ENCODE assay signal across 32 cellular contexts in the genomic region with DNA sequence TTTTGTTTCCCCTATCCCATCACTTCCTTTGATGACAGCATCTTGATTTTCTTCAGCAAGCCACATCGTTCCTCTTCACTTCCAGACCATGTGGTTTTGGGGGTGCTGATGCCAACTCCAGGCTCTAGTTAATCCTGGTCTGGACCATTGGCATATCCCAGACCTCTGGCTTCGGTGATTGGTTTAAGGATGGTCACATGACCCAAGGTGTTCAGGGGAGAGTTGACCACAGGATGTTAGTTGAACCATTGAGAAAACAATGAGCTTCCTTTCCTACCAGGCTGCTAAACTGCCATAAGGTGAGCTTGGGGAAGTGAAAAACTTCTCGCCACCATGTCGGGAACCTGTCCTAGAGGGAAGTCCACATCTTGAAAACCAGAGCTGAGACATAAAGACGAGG.
"Had no signal": no experiment of that assay in that cellular context is flagged by ENCODE, and none has a peak within 500 bp of the region (broad histone marks: within the 10 kb centered on the region; RNA-seq: fewer than 3 reads in every experiment).

No MANE protein-coding gene starts in this region.

- H3K4me1 Mint-ChIP-seq: activated CD4-positive, alpha-beta memory T cell treated with anti-CD3 and anti-CD28 coated beads, Interleukin-2, amount 10 ng/mL, durations not matched to agents 7 days and 5 days; activated CD4-positive, alpha-beta T cell treated with anti-CD3 and anti-CD28 coated beads for 36 hours; activated CD4-positive, alpha-beta T cell treated with anti-CD3 and anti-CD28 coated beads, Interleukin-2, amount 10 ng/mL, durations not matched to agents 24 days and 14 days; T-helper 17 cell had no signal

- H3K27me3 ChIP-seq: brain microvascular endothelial cell, esophagus squamous epithelium, gastroesophageal sphincter, heart right ventricle, hepatocyte had no signal

- H3K9me3 Mint-ChIP-seq: activated CD4-positive, alpha-beta memory T cell treated with anti-CD3 and anti-CD28 coated beads, Interleukin-2, amount 10 ng/mL, durations not matched to agents 7 days and 5 days; activated CD4-positive, alpha-beta T cell treated with anti-CD3 and anti-CD28 coated beads, Interleukin-2, amount 10 ng/mL, durations not matched to agents 24 days and 14 days; activated T-cell treated with anti-CD3 and anti-CD28 coated beads, Interleukin-2, amount 50 U/mL, for 72 hours; effector memory CD8-positive, alpha-beta T cell; T-helper 2 cell treated with Interferon-gamma antibody and Interleukin-4, amounts not matched to agents 5 μg/mL and 100 μg/mL, for 36 hours had no signal

- H3K9me3 ChIP-seq: esophagus squamous epithelium, gastroesophageal sphincter, heart right ventricle had no signal

- H3K4me3 ChIP-seq: esophagus squamous epithelium, gastroesophageal sphincter, heart right ventricle, hepatocyte had no signal

- DNase-seq: activated CD4-positive, alpha-beta memory T cell treated with anti-CD3 and anti-CD28 coated beads, Interleukin-2, amount 10 ng/mL, durations not matched to agents 7 days and 5 days; activated CD4-positive, alpha-beta T cell treated with anti-CD3 and anti-CD28 coated beads for 36 hours; activated CD4-positive, alpha-beta T cell treated with anti-CD3 and anti-CD28 coated beads, Interleukin-2, amount 10 ng/mL, durations not matched to agents 24 days and 14 days; activated CD4-positive, alpha-beta T cell treated with anti-CD3 and anti-CD28 coated beads, Interleukin-2, amount 50 U/mL, for 4 hours; activated CD4-positive, CD25-positive, alpha-beta regulatory T cell; activated CD4-positive, CD25-positive, alpha-beta regulatory T cell treated with anti-CD3 and anti-CD28 coated beads, Interleukin-2, amount 50 U/mL, for 72 hours; activated CD8-positive, alpha-beta memory T cell treated with anti-CD3 and anti-CD28 coated beads, Interleukin-2, amount 50 U/mL, for 48 hours; activated gamma-delta T cell; activated naive CD4-positive, alpha-beta T cell; activated naive CD4-positive, alpha-beta T cell treated with anti-CD3 and anti-CD28 coated beads, Interleukin-2, amount 50 U/mL, for 16 hours; activated T-cell treated with anti-CD3 and anti-CD28 coated beads for 4 hours; activated T-cell treated with anti-CD3 and anti-CD28 coated beads, Interleukin-2, amount 50 U/mL, for 24 hours; activated T-cell treated with anti-CD3 and anti-CD28 coated beads, Interleukin-2, amount 50 U/mL, for 72 hours; amniotic stem cell; anterior cingulate cortex; brain microvascular endothelial cell; caudate nucleus; cortex of kidney; dermis blood vessel endothelial cell; effector CD4-positive, alpha-beta T cell; effector memory CD8-positive, alpha-beta T cell; erythroblast; esophagus squamous epithelium; foreskin melanocyte; heart right ventricle; T-helper 17 cell; T1000; WERI-Rb-1 had no signal

- H3K4me2 ChIP-seq: hepatocyte had no signal

- H3K27ac ChIP-seq: brain microvascular endothelial cell, esophagus squamous epithelium, gastroesophageal sphincter, heart right ventricle, hepatocyte, WERI-Rb-1 had no signal

- H3K27ac Mint-ChIP-seq: activated CD4-positive, alpha-beta memory T cell treated with anti-CD3 and anti-CD28 coated beads, Interleukin-2, amount 10 ng/mL, durations not matched to agents 7 days and 5 days; activated CD4-positive, alpha-beta T cell treated with anti-CD3 and anti-CD28 coated beads for 36 hours; activated CD4-positive, alpha-beta T cell treated with anti-CD3 and anti-CD28 coated beads, Interleukin-2, amount 10 ng/mL, durations not matched to agents 24 days and 14 days; activated naive CD8-positive, alpha-beta T cell; activated T-cell treated with anti-CD3 and anti-CD28 coated beads, Interleukin-2, amount 50 U/mL, for 24 hours; activated T-cell treated with anti-CD3 and anti-CD28 coated beads, Interleukin-2, amount 50 U/mL, for 72 hours; effector memory CD8-positive, alpha-beta T cell; T-helper 17 cell; T-helper 2 cell treated with Interferon-gamma antibody and Interleukin-4, amounts not matched to agents 5 μg/mL and 100 μg/mL, for 36 hours had no signal

- ATAC-seq: activated CD4-positive, alpha-beta T cell treated with anti-CD3 and anti-CD28 coated beads for 36 hours; activated T-cell treated with anti-CD3 and anti-CD28 coated beads, Interleukin-2, amount 50 U/mL, for 72 hours; effector memory CD8-positive, alpha-beta T cell; gastroesophageal sphincter; heart right ventricle; T-helper 17 cell had no signal

- H3K79me2 ChIP-seq: hepatocyte had no signal

- H3K36me3 ChIP-seq: brain microvascular endothelial cell, esophagus squamous epithelium, gastroesophageal sphincter, heart right ventricle, WERI-Rb-1 had no signal

- H3K4me3 Mint-ChIP-seq: activated CD4-positive, alpha-beta memory T cell treated with anti-CD3 and anti-CD28 coated beads, Interleukin-2, amount 10 ng/mL, durations not matched to agents 7 days and 5 days; activated CD4-positive, alpha-beta T cell treated with anti-CD3 and anti-CD28 coated beads for 36 hours; activated CD4-positive, alpha-beta T cell treated with anti-CD3 and anti-CD28 coated beads, Interleukin-2, amount 10 ng/mL, durations not matched to agents 24 days and 14 days; activated naive CD8-positive, alpha-beta T cell; activated T-cell treated with anti-CD3 and anti-CD28 coated beads, Interleukin-2, amount 50 U/mL, for 24 hours; activated T-cell treated with anti-CD3 and anti-CD28 coated beads, Interleukin-2, amount 50 U/mL, for 72 hours; effector memory CD8-positive, alpha-beta T cell; T-helper 17 cell; T-helper 2 cell treated with Interferon-gamma antibody and Interleukin-4, amounts not matched to agents 5 μg/mL and 100 μg/mL, for 36 hours had no signal

- H3K36me3 Mint-ChIP-seq: activated naive CD8-positive, alpha-beta T cell had no signal

- H2AFZ ChIP-seq: hepatocyte had no signal

- H3K4me1 ChIP-seq: esophagus squamous epithelium had no signal
